11 cellular contexts compared by ENCODE assay signal in genomic region chr6:112443666-112444065, GRCh38.
DNase-seq lines count a peak whose midpoint lies in the region; ATAC-seq and TF ChIP-seq lines count a peak whose summit lies in the region.
"Had no signal": no experiment of that assay in that cellular context is flagged by ENCODE, and none has a peak within 500 bp of the region (broad histone marks: within the 10 kb centered on the region; RNA-seq: fewer than 3 reads in every experiment).

No MANE protein-coding gene starts in this region.

- no peaks in the 10 kb centered on the region for H3K9me3 ChIP-seq in SK-N-SH
- H3K9me3 ChIP-seq in ectodermal cell (ENCODE audit: control insufficient read depth, low read length) = no peaks in the 10 kb centered on the region
- no peaks in the 10 kb centered on the region for H3K9me3 ChIP-seq in left lung
- H3K9me3 ChIP-seq in upper lobe of left lung = no peaks in the 10 kb centered on the region

- no peaks in the 10 kb centered on the region for H4K20me1 ChIP-seq in SK-N-SH (ENCODE audit: insufficient read depth)

- H3K4me1 ChIP-seq in SK-N-SH (ENCODE audit: control insufficient read depth in 1 of 2, insufficient read depth in 2 of 2, low read depth in 1 of 2, low read length in 1 of 2) (peaks cover 0 to 6% of the 10 kb centered on the region in 2 experiments; a peak in 1 of 4 replicates), ectodermal cell (ENCODE audit: control insufficient read depth, insufficient read depth, low read length) (peaks cover 18% of the 10 kb centered on the region), left lung (no peaks in the 10 kb centered on the region), upper lobe of left lung (no peaks in the 10 kb centered on the region)

- no peak overlapping the region for H3K4me2 ChIP-seq in SK-N-SH

- no peak overlapping the region for H3K9ac ChIP-seq in SK-N-SH

- H3K27me3 ChIP-seq in SK-N-SH (ENCODE audit: insufficient read depth) = no peaks in the 10 kb centered on the region
- H3K27me3 ChIP-seq in ectodermal cell (ENCODE audit: control insufficient read depth, insufficient read depth, low read length, poor library complexity, severe bottlenecking) = no peaks in the 10 kb centered on the region
- H3K27me3 ChIP-seq in left lung = no peaks in the 10 kb centered on the region
- H3K27me3 ChIP-seq in upper lobe of left lung = no peaks in the 10 kb centered on the region

- TF ChIP-seq RAD21 in SK-N-SH (IDR thresholded peaks at IDR 0.05; ENCODE audit: low read length) = peak; percentile 26; the same call in 1 of the 2 replicates

- CTCF ChIA-PET in SK-N-SH (lab: Yijun Ruan, JAX) = interaction anchor here (0.9 to 1.3 kb wide), 2 partner anchors 42 to 264 kb away, joined by 3 to 5 read pairs; no protein-coding TSS in a partner anchor

- no peak for TF ChIP-seq CTCF in SK-N-SH (IDR thresholded peaks at IDR 0.05)
- TF ChIP-seq CTCF in left lung (IDR thresholded peaks at IDR 0.05) = no peak
- no peak for TF ChIP-seq CTCF in upper lobe of left lung (IDR thresholded peaks at IDR 0.05)

- H3K4me3 ChIP-seq in SK-N-SH (ENCODE audit: low read depth in 2 of 2, low read length in 1 of 2) (no peak overlapping the region), ectodermal cell (ENCODE audit: insufficient read depth, low read depth, low read length) (no peak overlapping the region), left lung (no peak overlapping the region), upper lobe of left lung (no peak overlapping the region)

- H3K27ac ChIP-seq in SK-N-SH (ENCODE audit: low read depth in 2 of 2, low read length in 1 of 2) = no peak overlapping the region
- H3K27ac ChIP-seq in ectodermal cell (ENCODE audit: insufficient read depth, low read depth, low read length, poor library complexity, severe bottlenecking) = peak overlapping the region; percentile 36
- H3K27ac ChIP-seq in left lung = no peak overlapping the region
- no peak overlapping the region for H3K27ac ChIP-seq in upper lobe of left lung

- intact Hi-C loops in left lung (cut with DNase I) = no loop called here

- DNase-seq in SK-N-SH (peak; percentile 1), left lung (no peak), upper lobe of left lung (no peak), NCI-H510A treated with DMSO at 0.1 percent for 48 hours (lab: John Stamatoyannopoulos, UW) (no peak)
- DNase-seq in activated CD4-positive, alpha-beta T cell treated with anti-CD3 and anti-CD28 coated beads for 1 hour = no peak
- DNase-seq: NCI-H1694 treated with DMSO at 0.1 percent for 48 hours, RPMI8226 had no signal

- no peaks in the 10 kb centered on the region for H3K36me3 ChIP-seq in SK-N-SH (replicated peaks in 1 of 2; ENCODE audit: control insufficient read depth in 1 of 2, insufficient read depth in 2 of 2, low read length in 1 of 2)
- no peaks in the 10 kb centered on the region for H3K36me3 ChIP-seq in ectodermal cell (ENCODE audit: control insufficient read depth, insufficient read depth, low read length)
- no peaks in the 10 kb centered on the region for H3K36me3 ChIP-seq in left lung
- H3K36me3 ChIP-seq in upper lobe of left lung = no peaks in the 10 kb centered on the region

- TF ChIP-seq EP300 in SK-N-SH (IDR thresholded peaks at IDR 0.05; ENCODE audit: borderline replicate concordance in 1 of 2, low read depth in 1 of 2, low read length in 1 of 2) (no peak), upper lobe of left lung (IDR thresholded peaks at IDR 0.05) (no peak)

- TF ChIP-seq POLR2A in upper lobe of left lung (IDR thresholded peaks at IDR 0.05) = no peak

- POLR2A ChIA-PET in SK-N-SH (lab: Yijun Ruan, JAX) = no interaction called here

- no peak overlapping the region for H2AFZ ChIP-seq in SK-N-SH (ENCODE audit: low read depth)

- H3K79me2 ChIP-seq in SK-N-SH (ENCODE audit: insufficient read depth) = no peaks in the 10 kb centered on the region

- ATAC-seq in SK-N-SH treated with all-trans-retinoic acid at 6 μM for 48 hours (no peak), left lung (peak; percentile 32), upper lobe of left lung (ENCODE audit: low FRiP score in 2 of 2) (peak; percentile 55 to 75), HG03175 (IDR thresholded peaks at IDR 0.05; ENCODE audit: unreplicated experiment) (no peak)
- ATAC-seq: activated CD4-positive, CD25-positive, alpha-beta regulatory T cell treated with anti-CD3 and anti-CD28 coated beads, Interleukin-2, amount 50 U/mL, for 24 hours had no signal

- WGBS in SK-N-SH (ENCODE audit: low lambda C conversion rate) = 90% methylated on average over 1 of the region's 1 CpG
- WGBS in ectodermal cell, 2 experiments = 92 to 93% methylated on average over 1 of the region's 1 CpG
- WGBS in upper lobe of left lung, 2 donors = 63 to 65% methylated on average over 1 of the region's 1 CpG

- H3K9me2 ChIP-seq in SK-N-SH = no peaks in the 10 kb centered on the region

- H3F3A ChIP-seq in SK-N-SH (replicated peaks; ENCODE audit: insufficient read depth) = no peaks in the 10 kb centered on the region

TF ChIP-seq in SK-N-SH, 30 proteins besides CTCF, POLR2A, EP300 and RAD21 (continues in another document):
- TF ChIP-seq TEAD4 (IDR thresholded peaks at IDR 0.05; ENCODE audit: borderline replicate concordance, insufficient read depth) = no peak
- TF ChIP-seq SIN3A (IDR thresholded peaks at IDR 0.05; ENCODE audit: borderline replicate concordance, low read depth, low read length) = no peak
- TF ChIP-seq, protein P1, sequence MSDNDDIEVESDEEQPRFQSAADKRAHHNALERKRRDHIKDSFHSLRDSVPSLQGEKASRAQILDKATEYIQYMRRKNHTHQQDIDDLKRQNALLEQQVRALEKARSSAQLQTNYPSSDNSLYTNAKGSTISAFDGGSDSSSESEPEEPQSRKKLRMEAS (IDR thresholded peaks at IDR 0.05; ENCODE audit: low read depth) = no peak
- TF ChIP-seq GABPA (IDR thresholded peaks at IDR 0.05; ENCODE audit: low read depth) = no peak
- no peak for TF ChIP-seq USF2 (IDR thresholded peaks at IDR 0.05; ENCODE audit: borderline replicate concordance, low read depth, low read length)
- TF ChIP-seq MXI1 (IDR thresholded peaks at IDR 0.05; ENCODE audit: low read depth, low read length) = no peak
- TF ChIP-seq, protein P2, sequence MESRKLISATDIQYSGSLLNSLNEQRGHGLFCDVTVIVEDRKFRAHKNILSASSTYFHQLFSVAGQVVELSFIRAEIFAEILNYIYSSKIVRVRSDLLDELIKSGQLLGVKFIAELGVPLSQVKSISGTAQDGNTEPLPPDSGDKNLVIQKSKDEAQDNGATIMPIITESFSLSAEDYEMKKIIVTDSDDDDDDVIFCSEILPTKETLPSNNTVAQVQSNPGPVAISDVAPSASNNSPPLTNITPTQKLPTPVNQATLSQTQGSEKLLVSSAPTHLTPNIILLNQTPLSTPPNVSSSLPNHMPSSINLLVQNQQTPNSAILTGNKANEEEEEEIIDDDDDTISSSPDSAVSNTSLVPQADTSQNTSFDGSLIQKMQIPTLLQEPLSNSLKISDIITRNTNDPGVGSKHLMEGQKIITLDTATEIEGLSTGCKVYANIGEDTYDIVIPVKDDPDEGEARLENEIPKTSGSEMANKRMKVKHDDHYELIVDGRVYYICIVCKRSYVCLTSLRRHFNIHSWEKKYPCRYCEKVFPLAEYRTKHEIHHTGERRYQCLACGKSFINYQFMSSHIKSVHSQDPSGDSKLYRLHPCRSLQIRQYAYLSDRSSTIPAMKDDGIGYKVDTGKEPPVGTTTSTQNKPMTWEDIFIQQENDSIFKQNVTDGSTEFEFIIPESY (IDR thresholded peaks at IDR 0.05; ENCODE audit: borderline replicate concordance, low read depth) = no peak

TF ChIP-seq in SK-N-SH treated with all-trans-retinoic acid at 6 μM for 48 hours, 23 proteins besides CTCF, POLR2A, EP300 and RAD21 (continues in another document):
- TF ChIP-seq, protein P3, sequence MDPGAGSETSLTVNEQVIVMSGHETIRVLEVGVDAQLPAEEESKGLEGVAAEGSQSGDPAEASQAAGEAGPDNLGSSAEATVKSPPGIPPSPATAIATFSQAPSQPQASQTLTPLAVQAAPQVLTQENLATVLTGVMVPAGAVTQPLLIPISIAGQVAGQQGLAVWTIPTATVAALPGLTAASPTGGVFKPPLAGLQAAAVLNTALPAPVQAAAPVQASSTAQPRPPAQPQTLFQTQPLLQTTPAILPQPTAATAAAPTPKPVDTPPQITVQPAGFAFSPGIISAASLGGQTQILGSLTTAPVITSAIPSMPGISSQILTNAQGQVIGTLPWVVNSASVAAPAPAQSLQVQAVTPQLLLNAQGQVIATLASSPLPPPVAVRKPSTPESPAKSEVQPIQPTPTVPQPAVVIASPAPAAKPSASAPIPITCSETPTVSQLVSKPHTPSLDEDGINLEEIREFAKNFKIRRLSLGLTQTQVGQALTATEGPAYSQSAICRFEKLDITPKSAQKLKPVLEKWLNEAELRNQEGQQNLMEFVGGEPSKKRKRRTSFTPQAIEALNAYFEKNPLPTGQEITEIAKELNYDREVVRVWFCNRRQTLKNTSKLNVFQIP (CRISPR knock-in tag; IDR thresholded peaks at IDR 0.05; ENCODE audit: borderline replicate concordance, low read depth) = no peak
- no peak for TF ChIP-seq TCF4 (CRISPR knock-in tag; IDR thresholded peaks at IDR 0.05; ENCODE audit: borderline replicate concordance)
- no peak for TF ChIP-seq SNAI2 (CRISPR knock-in tag; IDR thresholded peaks at IDR 0.05)
- no peak for TF ChIP-seq ZNF565 (CRISPR knock-in tag; conservative IDR thresholded peaks at IDR 0.05; ENCODE audit: low read depth)
- no peak for TF ChIP-seq TOX (CRISPR knock-in tag; IDR thresholded peaks at IDR 0.05; ENCODE audit: borderline replicate concordance)
- TF ChIP-seq CSDC2 (CRISPR knock-in tag; IDR thresholded peaks at IDR 0.05) = no peak
- no peak for TF ChIP-seq GLIS3 (CRISPR knock-in tag; IDR thresholded peaks at IDR 0.05)
- TF ChIP-seq CSRNP3 (CRISPR knock-in tag; IDR thresholded peaks at IDR 0.05) = no peak
- no peak for TF ChIP-seq ARNTL (CRISPR knock-in tag; IDR thresholded peaks at IDR 0.05; ENCODE audit: borderline replicate concordance, low read depth)
- TF ChIP-seq OSR1 (CRISPR knock-in tag; IDR thresholded peaks at IDR 0.05) = no peak

Comparison
In these comparisons a context has a peak if more than half of its experiments do, and no peak if none do; other contexts are left out.
1. ATAC-seq: peak in left lung (single experiment) and upper lobe of left lung (2 of 2); none in SK-N-SH treated with all-trans-retinoic acid at 6 μM for 48 hours (single experiment) and HG03175 (single experiment).